In the genomic region with DNA sequence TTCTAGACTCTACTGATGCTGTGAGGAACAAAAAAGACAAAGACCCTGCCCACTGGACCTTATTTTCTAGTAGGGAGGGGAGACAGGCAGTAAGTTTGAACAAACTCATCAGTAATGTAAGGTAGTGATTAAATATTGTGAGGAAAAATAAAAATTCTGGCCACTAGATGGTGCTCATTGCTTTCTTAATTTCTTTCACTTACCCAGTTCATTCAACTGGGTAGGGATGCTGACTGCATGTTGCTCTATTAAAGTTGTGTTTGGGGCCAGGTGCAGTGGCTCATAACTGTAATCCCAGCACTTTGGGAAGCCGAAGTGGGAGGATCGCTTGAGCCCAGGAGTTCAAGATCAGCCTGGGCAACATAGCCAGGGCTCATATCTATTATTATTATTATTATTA, we compare ENCODE assay signal across 8 cellular contexts. TPM values are rescaled to one million over a fixed set of nuclear protein-coding genes. Genes with fewer than 3 reads are reported as not detected.
DNase-seq lines count a peak whose midpoint lies in the region; ATAC-seq and TF ChIP-seq lines count a peak whose summit lies in the region.

No MANE protein-coding gene starts in this region.

- intact Hi-C loops in right cardiac atrium (cut with DNase I), result loop anchor here (2.0 to 5.0 kb wide), 5 partner anchors 359 to 459 kb away; partner anchors contain the start of gene GBP6 (in 1 of the 4)

- peaks cover 11% of the 10 kb centered on the region for H3K4me1 ChIP-seq in adipocyte (ENCODE audit: control insufficient read depth, insufficient read depth, low read length)
- H3K4me1 ChIP-seq in right cardiac atrium (ENCODE audit: control insufficient read depth, insufficient read depth, low read length), result no peaks in the 10 kb centered on the region
- H3K4me1 ChIP-seq in smooth muscle cell (ENCODE audit: low read depth), result no peaks in the 10 kb centered on the region

- DNase-seq in DMS53 treated with DMSO at 0.1 percent for 48 hours (lab: John Stamatoyannopoulos, UW; ENCODE audit: unreplicated experiment) (peak; percentile 74), NCI-H345 treated with DMSO at 0.1 percent for 48 hours (lab: John Stamatoyannopoulos, UW; ENCODE audit: unreplicated experiment) (peak; percentile 62), adipocyte (ENCODE audit: low read depth) (peak; percentile 89), right cardiac atrium (no peak), smooth muscle cell (lab: John Stamatoyannopoulos, UW; ENCODE audit: unreplicated experiment) (no peak), GM19240 (ENCODE audit: insufficient read length, low spot score) (no peak)

- no peaks in the 10 kb centered on the region for H3K9me3 ChIP-seq in adipocyte (ENCODE audit: control insufficient read depth, low read length)
- H3K9me3 ChIP-seq in right cardiac atrium (ENCODE audit: control insufficient read depth, low read length), result no peaks in the 10 kb centered on the region
- H3K9me3 ChIP-seq in smooth muscle cell (replicated peaks; ENCODE audit: low read depth), result no peaks in the 10 kb centered on the region

- no peak overlapping the region for H3K4me2 ChIP-seq in smooth muscle cell

- WGBS in right cardiac atrium, result 3% methylated on average over 2 of the region's 2 CpGs
- WGBS in smooth muscle cell (ENCODE audit: low lambda C conversion rate), result 11% methylated on average over 2 of the region's 2 CpGs

- H3F3A ChIP-seq in smooth muscle cell (ENCODE audit: low read depth), result no peaks in the 10 kb centered on the region

- no peaks in the 10 kb centered on the region for H3K36me3 ChIP-seq in adipocyte (ENCODE audit: control insufficient read depth, insufficient read depth, low read length, severe bottlenecking)
- no peaks in the 10 kb centered on the region for H3K36me3 ChIP-seq in smooth muscle cell (ENCODE audit: low read depth)

- peak; percentile 53 for TF ChIP-seq CTCF in smooth muscle cell (IDR thresholded peaks at IDR 0.05; ENCODE audit: borderline replicate concordance, insufficient read depth, poor library complexity, severe bottlenecking)

- H2AFZ ChIP-seq in smooth muscle cell (ENCODE audit: low read depth), result no peak overlapping the region

- H4K20me1 ChIP-seq in smooth muscle cell (ENCODE audit: low read depth), result no peaks in the 10 kb centered on the region

- H3K27ac ChIP-seq in right cardiac atrium (ENCODE audit: low read length), result no peak overlapping the region
- no peak overlapping the region for H3K27ac ChIP-seq in smooth muscle cell (ENCODE audit: low read depth)

- H3K4me3 ChIP-seq in adipocyte (ENCODE audit: low read length) (no peak overlapping the region), right cardiac atrium (ENCODE audit: low read length) (no peak overlapping the region), smooth muscle cell (no peak overlapping the region)

- H3K9ac ChIP-seq in adipocyte (ENCODE audit: low read length) (no peak overlapping the region), smooth muscle cell (ENCODE audit: low read depth) (no peak overlapping the region)

- peak; percentile 94 for ATAC-seq in GM19372 (IDR thresholded peaks at IDR 0.05; ENCODE audit: low read depth, unreplicated experiment)
- peak; percentile 95 for ATAC-seq in HG03354 (IDR thresholded peaks at IDR 0.05; ENCODE audit: poor library complexity, severe bottlenecking, unreplicated experiment)
- peak; percentile 87 to 88 for ATAC-seq in right cardiac atrium

- H3K79me2 ChIP-seq in smooth muscle cell (ENCODE audit: low read depth), result no peaks in the 10 kb centered on the region

- H3K27me3 ChIP-seq in adipocyte (replicated peaks; ENCODE audit: control insufficient read depth, insufficient read depth, low read length), result no peaks in the 10 kb centered on the region
- no peaks in the 10 kb centered on the region for H3K27me3 ChIP-seq in right cardiac atrium (ENCODE audit: control insufficient read depth, insufficient read depth)
- H3K27me3 ChIP-seq in smooth muscle cell (ENCODE audit: low read depth), result no peaks in the 10 kb centered on the region

RNA-seq across cellular contexts. Expression of gene KYAT3, which starts 6.3 kb away (rescaled TPM):
- total RNA-seq in right cardiac atrium (10 to 100 TPM in 3 of 4 donors, 1 to 10 TPM in 1; 9.4 to 14.3 (median 11.5) TPM), smooth muscle cell (45.5 and 54.6 TPM in 2 replicates)
- polyA plus RNA-seq in right cardiac atrium (9.6 TPM), smooth muscle cell (45.0 and 49.0 TPM in 2 replicates)

RNA-seq across cellular contexts. Expression of gene RBMXL1, which starts 6.3 kb away (rescaled TPM):
- total RNA-seq in right cardiac atrium (10 to 100 TPM; 11.1 to 16.6 (median 13.2) TPM), smooth muscle cell (8.1 and 9.9 TPM in 2 replicates)
- polyA plus RNA-seq in right cardiac atrium (3.5 TPM), smooth muscle cell (4.4 and 5.2 TPM in 2 replicates)

RNA-seq across cellular contexts. Expression of gene GBP3, which starts 23.9 kb away (rescaled TPM):
- total RNA-seq in right cardiac atrium, result 10 to 100 TPM in 1 of 4 donors, 1 to 10 TPM in 3; 7.4 to 10.3 (median 8.3) TPM
- 3.5 TPM for polyA plus RNA-seq in right cardiac atrium
- total RNA-seq in smooth muscle cell, result 15.8 and 18.6 TPM in 2 replicates
- 5.5 and 6.9 TPM in 2 replicates for polyA plus RNA-seq in smooth muscle cell

Comparison
In these comparisons a context has a peak if more than half of its experiments do, and no peak if none do; other contexts are left out.
1. DNase-seq: peak in DMS53 treated with DMSO at 0.1 percent for 48 hours (single experiment), NCI-H345 treated with DMSO at 0.1 percent for 48 hours (single experiment) and adipocyte (single experiment); none in right cardiac atrium (0 of 3), smooth muscle cell (single experiment) and GM19240 (single experiment).
2. Peak in every context shown above with its lines, with median percentiles within 50 percentile points of each other: ATAC-seq.